ENCODE assay signal across 20 cellular contexts in the genomic region with DNA sequence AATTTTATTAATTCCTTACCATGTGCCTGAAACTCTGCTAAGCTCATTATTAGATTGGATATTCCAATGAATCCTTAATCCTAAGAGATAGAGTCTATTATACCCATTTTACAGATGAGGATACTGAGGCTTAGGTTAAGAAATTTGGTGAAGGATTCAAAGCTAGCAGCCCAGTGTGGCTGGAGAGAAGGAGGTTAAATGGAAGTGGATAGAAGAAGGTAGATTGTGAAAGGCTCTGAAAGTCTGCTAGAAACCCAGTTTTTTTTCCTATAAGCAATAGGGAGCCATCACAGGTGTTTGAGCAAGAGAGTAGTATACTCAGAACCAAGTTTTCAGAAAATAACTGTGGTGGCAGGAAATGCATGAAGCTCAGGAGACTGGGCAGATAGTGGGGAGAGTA.
DNase-seq lines count a peak whose midpoint lies in the region; ATAC-seq, FAIRE-seq and TF ChIP-seq lines count a peak whose summit lies in the region.
"Had no signal": no experiment of that assay in that cellular context is flagged by ENCODE, and none has a peak within 500 bp of the region (broad histone marks: within the 10 kb centered on the region; RNA-seq: fewer than 3 reads in every experiment).

No MANE protein-coding gene starts in this region.

- FAIRE-seq in A549 (lab: Jason Lieb, UNC): no peak
- FAIRE-seq: GM12891, GM18507 had no signal

- H3K27ac Mint-ChIP-seq in WTC11 (no peak overlapping the region), nephron progenitor cell (peak overlapping the region; percentile 41)
- H3K27ac Mint-ChIP-seq: CD4-positive, alpha-beta memory T cell; HFFc6 had no signal

- no peak overlapping the region for H3K4me3 ChIP-seq in A549

- H3K27ac ChIP-seq in A549: no peak overlapping the region

- H3K9me3 ChIP-seq in A549: 0 out of 3 replicates have a peak, but pooled peaks cover 6% of the 10 kb centered on the region

- no peak overlapping the region for H3K4me2 ChIP-seq in A549

- POLR2A ChIA-PET in A549 (lab: Yijun Ruan, JAX): no interaction called here
- POLR2A ChIA-PET in WTC11 (lab: Charles Lee): interaction anchor here (0.6 kb wide), 1 partner anchor 1559 kb away, joined by 3 read pairs; no protein-coding TSS in a partner anchor
- POLR2A ChIA-PET in HEK293T (lab: Yijun Ruan, JAX): no interaction called here

- H3K4me1 Mint-ChIP-seq in WTC11 (peaks cover 28% of the 10 kb centered on the region), nephron progenitor cell (peaks cover 27% of the 10 kb centered on the region)
- H3K4me1 Mint-ChIP-seq: CD4-positive, alpha-beta memory T cell had no signal

- H3K4me3 Mint-ChIP-seq in WTC11: no peak overlapping the region
- no peak overlapping the region for H3K4me3 Mint-ChIP-seq in nephron progenitor cell
- H3K4me3 Mint-ChIP-seq: CD4-positive, alpha-beta memory T cell; HFFc6 had no signal

- H3K27me3 Mint-ChIP-seq in WTC11 (ENCODE audit: low read depth) (no peaks in the 10 kb centered on the region), nephron progenitor cell (ENCODE audit: low read depth, poor library complexity) (peaks cover 11% of the 10 kb centered on the region)

- DNase-seq in A549 (ENCODE audit: low read depth in 1 of 2, low spot score in 1 of 2) (no peak), WTC11 (ENCODE audit: low spot score) (no peak), nephron progenitor cell (no peak), HEK293T (ENCODE audit: extremely low spot score) (no peak)
- DNase-seq: 8988T; C1 segment of cervical spinal cord; Calu3; CD4-positive, alpha-beta memory T cell; COR-L47; DMS53; DMS79 treated with DMSO at 0.1 percent for 48 hours; GF-D8; GOT3; H7; HCEC 1CT; HFFc6 had no signal

- TF ChIP-seq POLR2A in A549 (IDR thresholded peaks at IDR 0.05; ENCODE audit: low read length): no peak

- peaks cover 32% of the 10 kb centered on the region for H3K9me3 Mint-ChIP-seq in WTC11
- H3K9me3 Mint-ChIP-seq in nephron progenitor cell: peaks cover 20% of the 10 kb centered on the region
- H3K9me3 Mint-ChIP-seq: HFFc6 had no signal

- H3K36me3 Mint-ChIP-seq in WTC11: peaks cover 31% of the 10 kb centered on the region
- peaks cover 22% of the 10 kb centered on the region for H3K36me3 Mint-ChIP-seq in nephron progenitor cell (ENCODE audit: low read depth)
- H3K36me3 Mint-ChIP-seq: CD4-positive, alpha-beta memory T cell had no signal

- no peak for TF ChIP-seq RAD21 in A549 (conservative IDR thresholded peaks at IDR 0.05 in 1 of 2, IDR thresholded peaks at IDR 0.05 in 1 of 2)

- CTCF ChIA-PET in A549 (lab: Yijun Ruan, JAX): interaction anchor here (0.7 to 2.5 kb wide), 4 partner anchors 8 to 116 kb away, joined by 3 to 7 read pairs (median 4); no protein-coding TSS in a partner anchor
- CTCF ChIA-PET in WTC11 (lab: Charles Lee): no interaction called here
- CTCF ChIA-PET in HEK293T (lab: Yijun Ruan, JAX): no interaction called here

- TF ChIP-seq EP300 in A549 (IDR thresholded peaks at IDR 0.05): no peak

- H3K4me1 ChIP-seq in A549: peaks cover 34% of the 10 kb centered on the region

- no peak for TF ChIP-seq CTCF in A549 (IDR thresholded peaks at IDR 0.05)
- TF ChIP-seq CTCF in WTC11 (IDR thresholded peaks at IDR 0.05): no peak
- no peak for TF ChIP-seq CTCF in nephron progenitor cell (IDR thresholded peaks at IDR 0.05)

- ATAC-seq in A549 (no peak), WTC11 (no peak), HG03469 (IDR thresholded peaks at IDR 0.05; ENCODE audit: unreplicated experiment) (no peak), GM21526 (IDR thresholded peaks at IDR 0.05; ENCODE audit: low FRiP score, unreplicated experiment) (no peak)

TF ChIP-seq in A549, 52 proteins besides CTCF, POLR2A, EP300 and RAD21:
- TF ChIP-seq HDAC2 (IDR thresholded peaks at IDR 0.05) (peak; percentile 77; the same call in 1 of the 2 replicates), KDM1A (IDR thresholded peaks at IDR 0.05; ENCODE audit: low read depth) (peak; percentile 87), CHD4 (IDR thresholded peaks at IDR 0.05; ENCODE audit: borderline replicate concordance) (no peak; the same call in 1 of the 2 replicates), ZC3H11A (IDR thresholded peaks at IDR 0.05) (no peak), ZFP36 (IDR thresholded peaks at IDR 0.05; ENCODE audit: borderline replicate concordance, partially characterized antibody) (peak; percentile 9)

TF ChIP-seq in WTC11, 78 proteins besides CTCF, POLR2A, EP300 and RAD21:
- TF ChIP-seq, protein P1, sequence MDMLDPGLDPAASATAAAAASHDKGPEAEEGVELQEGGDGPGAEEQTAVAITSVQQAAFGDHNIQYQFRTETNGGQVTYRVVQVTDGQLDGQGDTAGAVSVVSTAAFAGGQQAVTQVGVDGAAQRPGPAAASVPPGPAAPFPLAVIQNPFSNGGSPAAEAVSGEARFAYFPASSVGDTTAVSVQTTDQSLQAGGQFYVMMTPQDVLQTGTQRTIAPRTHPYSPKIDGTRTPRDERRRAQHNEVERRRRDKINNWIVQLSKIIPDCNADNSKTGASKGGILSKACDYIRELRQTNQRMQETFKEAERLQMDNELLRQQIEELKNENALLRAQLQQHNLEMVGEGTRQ (CRISPR knock-in tag; IDR thresholded peaks at IDR 0.05): no peak
- peak; percentile 80; the same call in 1 of the 2 replicates for TF ChIP-seq GTF2I (CRISPR knock-in tag; conservative IDR thresholded peaks at IDR 0.05)
- no peak for TF ChIP-seq ZNF121 (CRISPR knock-in tag; IDR thresholded peaks at IDR 0.05)
- TF ChIP-seq JUN (CRISPR knock-in tag; IDR thresholded peaks at IDR 0.05): no peak
- no peak for TF ChIP-seq JAZF1 (CRISPR knock-in tag; IDR thresholded peaks at IDR 0.05)
- no peak for TF ChIP-seq TEAD1 (CRISPR knock-in tag; IDR thresholded peaks at IDR 0.05)

TF ChIP-seq in HEK293T, 16 proteins besides CTCF, POLR2A, EP300 and RAD21:
- TF ChIP-seq BHLHE40 (IDR thresholded peaks at IDR 0.05; ENCODE audit: borderline replicate concordance): no peak
- TF ChIP-seq SP1 (IDR thresholded peaks at IDR 0.05): no peak
- no peak for TF ChIP-seq FOXK2 (IDR thresholded peaks at IDR 0.05)
- no peak for TF ChIP-seq CTBP1 (IDR thresholded peaks at IDR 0.05; ENCODE audit: borderline replicate concordance)
- no peak for TF ChIP-seq ZNF384 (IDR thresholded peaks at IDR 0.05)
- no peak for TF ChIP-seq TARDBP (IDR thresholded peaks at IDR 0.05)
- no peak for TF ChIP-seq FOXM1 (IDR thresholded peaks at IDR 0.05; ENCODE audit: borderline replicate concordance)
- TF ChIP-seq, protein P2, sequence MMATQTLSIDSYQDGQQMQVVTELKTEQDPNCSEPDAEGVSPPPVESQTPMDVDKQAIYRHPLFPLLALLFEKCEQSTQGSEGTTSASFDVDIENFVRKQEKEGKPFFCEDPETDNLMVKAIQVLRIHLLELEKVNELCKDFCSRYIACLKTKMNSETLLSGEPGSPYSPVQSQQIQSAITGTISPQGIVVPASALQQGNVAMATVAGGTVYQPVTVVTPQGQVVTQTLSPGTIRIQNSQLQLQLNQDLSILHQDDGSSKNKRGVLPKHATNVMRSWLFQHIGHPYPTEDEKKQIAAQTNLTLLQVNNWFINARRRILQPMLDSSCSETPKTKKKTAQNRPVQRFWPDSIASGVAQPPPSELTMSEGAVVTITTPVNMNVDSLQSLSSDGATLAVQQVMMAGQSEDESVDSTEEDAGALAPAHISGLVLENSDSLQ (IDR thresholded peaks at IDR 0.05): no peak
- TF ChIP-seq HDGF (IDR thresholded peaks at IDR 0.05; ENCODE audit: borderline replicate concordance): no peak
- no peak for TF ChIP-seq ARNT (IDR thresholded peaks at IDR 0.05)
- no peak for TF ChIP-seq LEF1 (IDR thresholded peaks at IDR 0.05; ENCODE audit: borderline replicate concordance)
- no peak for TF ChIP-seq FOXA1 (IDR thresholded peaks at IDR 0.05)
- TF ChIP-seq L3MBTL2 (conservative IDR thresholded peaks at IDR 0.05): no peak
- no peak for TF ChIP-seq NFRKB (IDR thresholded peaks at IDR 0.05)
- TF ChIP-seq SUZ12 (IDR thresholded peaks at IDR 0.05): no peak
- TF ChIP-seq ELF4 (IDR thresholded peaks at IDR 0.05): no peak
